12 cellular contexts compared by ENCODE assay signal in the genomic region with DNA sequence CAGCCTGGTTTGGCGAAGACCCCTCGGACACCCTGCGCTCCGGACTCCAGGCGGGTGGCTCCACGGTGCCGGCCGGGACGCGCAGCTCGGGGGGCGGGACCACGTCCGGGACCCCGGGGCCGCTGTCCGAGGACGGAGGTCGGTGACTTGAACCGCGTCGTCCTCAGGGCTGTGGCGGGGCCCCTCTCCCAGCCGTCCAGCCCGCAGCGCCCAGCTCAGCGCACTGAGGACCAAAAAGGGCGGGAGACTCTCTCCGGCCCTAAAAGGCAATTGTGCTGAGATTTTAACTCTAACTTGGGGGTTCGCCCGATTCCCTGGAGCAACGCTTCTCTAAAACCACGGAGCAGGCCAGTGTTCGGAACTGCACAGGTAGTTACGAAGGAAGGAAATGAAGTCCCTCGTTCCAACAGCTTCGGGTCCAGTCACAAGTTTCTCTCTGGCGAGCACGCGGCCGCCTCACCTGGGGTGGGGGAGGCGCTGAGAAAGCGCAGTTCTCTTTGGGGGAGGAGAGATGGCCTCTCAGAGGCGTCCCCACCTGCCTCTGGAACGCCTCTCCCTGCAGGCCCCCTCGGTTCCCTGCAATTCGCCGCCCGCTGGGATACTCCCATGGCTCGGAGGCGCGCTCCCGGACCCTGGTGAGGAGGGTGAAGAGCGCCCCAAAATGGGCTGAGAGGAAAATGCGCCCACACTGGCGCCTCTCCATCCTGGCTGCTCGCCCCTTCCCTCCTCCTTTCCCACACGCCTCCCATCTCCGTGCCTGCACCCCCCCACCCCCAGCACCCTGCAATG.
DNase-seq lines count a peak whose midpoint lies in the region; ATAC-seq and TF ChIP-seq lines count a peak whose summit lies in the region.
"Had no signal": no experiment of that assay in that cellular context is flagged by ENCODE, and none has a peak within 500 bp of the region (broad histone marks: within the 10 kb centered on the region; RNA-seq: fewer than 3 reads in every experiment).

No MANE protein-coding gene starts in this region.

- peaks cover 10% of the 10 kb centered on the region for H3K4me1 Mint-ChIP-seq in WTC11
- H3K4me1 Mint-ChIP-seq: memory B cell had no signal

- intact Hi-C loops in cardiac septum (cut with DNase I) (loop anchor here (10.0 kb wide), 1 partner anchor 555 kb away; a partner anchor contains a TSS), left cardiac atrium (cut with DNase I) (no loop called here), upper lobe of right lung (cut with DNase I) (no loop called here)

- no peak overlapping the region for H3K4me3 ChIP-seq in mesendoderm (ENCODE audit: low read length)
- peak overlapping the region; percentile 45 for H3K4me3 ChIP-seq in upper lobe of right lung

- H2BK15ac ChIP-seq in mesendoderm (replicated peaks; ENCODE audit: low read depth) = no peak overlapping the region

- H3K23ac ChIP-seq in mesendoderm (ENCODE audit: low read length) = no peak overlapping the region

- no peak overlapping the region for H2BK5ac ChIP-seq in mesendoderm (ENCODE audit: low read length)

- TF ChIP-seq CTCF in WTC11 (IDR thresholded peaks at IDR 0.05) = no peak
- TF ChIP-seq CTCF in upper lobe of right lung (IDR thresholded peaks at IDR 0.05) = no peak

- H3K4ac ChIP-seq in mesendoderm (ENCODE audit: low read depth, low read length) = no peak overlapping the region

- H3K79me1 ChIP-seq in mesendoderm (ENCODE audit: low read length) = no peaks in the 10 kb centered on the region

- H2AK5ac ChIP-seq in mesendoderm (ENCODE audit: low read length) = no peak overlapping the region

- no peak overlapping the region for H3K27ac Mint-ChIP-seq in WTC11
- H3K27ac Mint-ChIP-seq: activated T-cell treated with anti-CD3 and anti-CD28 coated beads, Interleukin-2, amount 50 U/mL, for 72 hours; memory B cell had no signal

- H4K8ac ChIP-seq in mesendoderm (ENCODE audit: low read depth, low read length) = no peak overlapping the region

- H3K9me3 ChIP-seq in upper lobe of right lung = no peaks in the 10 kb centered on the region

- CTCF ChIA-PET in WTC11 (lab: Charles Lee) = no interaction called here

- H3K4me1 ChIP-seq in mesendoderm (ENCODE audit: control insufficient read depth, low read depth, low read length) (no peaks in the 10 kb centered on the region), upper lobe of right lung (peaks cover 10% of the 10 kb centered on the region)

- H3K4me3 Mint-ChIP-seq in WTC11 = peak overlapping the region; percentile 58
- H3K4me3 Mint-ChIP-seq: memory B cell had no signal

- H3K18ac ChIP-seq in mesendoderm (ENCODE audit: low read length) = no peak overlapping the region

- peaks cover 83% of the 10 kb centered on the region for H3K27me3 ChIP-seq in mesendoderm (ENCODE audit: insufficient read depth, low read length, poor library complexity)
- H3K27me3 ChIP-seq in upper lobe of right lung = peaks cover 94% of the 10 kb centered on the region

- ATAC-seq in left cardiac atrium = no peak
- ATAC-seq in WTC11 = no peak
- ATAC-seq in upper lobe of right lung = no peak

- peak overlapping the region; percentile 67 for H3K56ac ChIP-seq in mesendoderm (ENCODE audit: low read length)

- H4K5ac ChIP-seq in mesendoderm (ENCODE audit: low read length) = no peak overlapping the region

- H3K4me2 ChIP-seq in mesendoderm (ENCODE audit: low read length) = peak overlapping the region; percentile 80

- WGBS in mesendoderm (ENCODE audit: extremely low coverage, insufficient coverage, low lambda C conversion rate) = no CpG with 5 or more reads among the region's 59 CpGs

- POLR2A ChIA-PET in WTC11 (lab: Charles Lee) = no interaction called here

- peaks cover 87% of the 10 kb centered on the region for H3K27me3 Mint-ChIP-seq in WTC11 (ENCODE audit: low read depth)

- peak; percentile 53 for DNase-seq in cardiac septum (ENCODE audit: low spot score)
- DNase-seq in left cardiac atrium = no peak
- DNase-seq in WTC11 (ENCODE audit: low spot score) = no peak
- DNase-seq in mesendoderm = peak; percentile 49
- DNase-seq in upper lobe of right lung = peak; percentile 48
- no peak for DNase-seq in NCI-H2107 treated with DMSO at 0.1 percent for 48 hours (lab: John Stamatoyannopoulos, UW; ENCODE audit: unreplicated experiment)
- no peak for DNase-seq in mucosa of gallbladder (ENCODE audit: low spot score)
- DNase-seq in NCI-H1436 (lab: John Stamatoyannopoulos, UW) = no peak
- DNase-seq: activated T-cell treated with anti-CD3 and anti-CD28 coated beads, Interleukin-2, amount 50 U/mL, for 72 hours; foreskin melanocyte; NCI-H187 treated with DMSO at 0.1 percent for 48 hours had no signal

- no peaks in the 10 kb centered on the region for H3K36me3 Mint-ChIP-seq in WTC11
- H3K36me3 Mint-ChIP-seq: memory B cell had no signal

- H2BK120ac ChIP-seq in mesendoderm (ENCODE audit: low read depth, low read length) = no peak overlapping the region

- H3K27ac ChIP-seq in mesendoderm (ENCODE audit: low read depth, low read length) = no peak overlapping the region
- no peak overlapping the region for H3K27ac ChIP-seq in upper lobe of right lung

- peak overlapping the region; percentile 36 for H3K9ac ChIP-seq in mesendoderm (ENCODE audit: low read length)

- H3K79me2 ChIP-seq in mesendoderm (ENCODE audit: control insufficient read depth, insufficient read depth, low read length) = no peaks in the 10 kb centered on the region

- H3K36me3 ChIP-seq in mesendoderm (ENCODE audit: control insufficient read depth, insufficient read depth, low read length) (no peaks in the 10 kb centered on the region), upper lobe of right lung (no peaks in the 10 kb centered on the region)

- H3K9me3 Mint-ChIP-seq in WTC11 = no peaks in the 10 kb centered on the region
- H3K9me3 Mint-ChIP-seq: activated T-cell treated with anti-CD3 and anti-CD28 coated beads, Interleukin-2, amount 50 U/mL, for 72 hours; memory B cell had no signal

TF ChIP-seq in WTC11, 78 proteins besides CTCF, POLR2A, EP300 and RAD21 (continues in another document):
- TF ChIP-seq EMX1 (CRISPR knock-in tag; IDR thresholded peaks at IDR 0.05) (no peak), NR2C2 (CRISPR knock-in tag; IDR thresholded peaks at IDR 0.05) (peak; percentile 29; the same call in 1 of the 2 replicates), TP53 (CRISPR knock-in tag; IDR thresholded peaks at IDR 0.05) (peak; percentile 72; the same call in 1 of the 2 replicates), ZNF416 (CRISPR knock-in tag; IDR thresholded peaks at IDR 0.05) (no peak), HMGA2 (CRISPR knock-in tag; IDR thresholded peaks at IDR 0.05) (no peak)
- TF ChIP-seq, protein P1, sequence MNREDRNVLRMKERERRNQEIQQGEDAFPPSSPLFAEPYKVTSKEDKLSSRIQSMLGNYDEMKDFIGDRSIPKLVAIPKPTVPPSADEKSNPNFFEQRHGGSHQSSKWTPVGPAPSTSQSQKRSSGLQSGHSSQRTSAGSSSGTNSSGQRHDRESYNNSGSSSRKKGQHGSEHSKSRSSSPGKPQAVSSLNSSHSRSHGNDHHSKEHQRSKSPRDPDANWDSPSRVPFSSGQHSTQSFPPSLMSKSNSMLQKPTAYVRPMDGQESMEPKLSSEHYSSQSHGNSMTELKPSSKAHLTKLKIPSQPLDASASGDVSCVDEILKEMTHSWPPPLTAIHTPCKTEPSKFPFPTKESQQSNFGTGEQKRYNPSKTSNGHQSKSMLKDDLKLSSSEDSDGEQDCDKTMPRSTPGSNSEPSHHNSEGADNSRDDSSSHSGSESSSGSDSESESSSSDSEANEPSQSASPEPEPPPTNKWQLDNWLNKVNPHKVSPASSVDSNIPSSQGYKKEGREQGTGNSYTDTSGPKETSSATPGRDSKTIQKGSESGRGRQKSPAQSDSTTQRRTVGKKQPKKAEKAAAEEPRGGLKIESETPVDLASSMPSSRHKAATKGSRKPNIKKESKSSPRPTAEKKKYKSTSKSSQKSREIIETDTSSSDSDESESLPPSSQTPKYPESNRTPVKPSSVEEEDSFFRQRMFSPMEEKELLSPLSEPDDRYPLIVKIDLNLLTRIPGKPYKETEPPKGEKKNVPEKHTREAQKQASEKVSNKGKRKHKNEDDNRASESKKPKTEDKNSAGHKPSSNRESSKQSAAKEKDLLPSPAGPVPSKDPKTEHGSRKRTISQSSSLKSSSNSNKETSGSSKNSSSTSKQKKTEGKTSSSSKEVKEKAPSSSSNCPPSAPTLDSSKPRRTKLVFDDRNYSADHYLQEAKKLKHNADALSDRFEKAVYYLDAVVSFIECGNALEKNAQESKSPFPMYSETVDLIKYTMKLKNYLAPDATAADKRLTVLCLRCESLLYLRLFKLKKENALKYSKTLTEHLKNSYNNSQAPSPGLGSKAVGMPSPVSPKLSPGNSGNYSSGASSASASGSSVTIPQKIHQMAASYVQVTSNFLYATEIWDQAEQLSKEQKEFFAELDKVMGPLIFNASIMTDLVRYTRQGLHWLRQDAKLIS (CRISPR knock-in tag; IDR thresholded peaks at IDR 0.05; ENCODE audit: borderline replicate concordance) = no peak
- TF ChIP-seq, protein P2, sequence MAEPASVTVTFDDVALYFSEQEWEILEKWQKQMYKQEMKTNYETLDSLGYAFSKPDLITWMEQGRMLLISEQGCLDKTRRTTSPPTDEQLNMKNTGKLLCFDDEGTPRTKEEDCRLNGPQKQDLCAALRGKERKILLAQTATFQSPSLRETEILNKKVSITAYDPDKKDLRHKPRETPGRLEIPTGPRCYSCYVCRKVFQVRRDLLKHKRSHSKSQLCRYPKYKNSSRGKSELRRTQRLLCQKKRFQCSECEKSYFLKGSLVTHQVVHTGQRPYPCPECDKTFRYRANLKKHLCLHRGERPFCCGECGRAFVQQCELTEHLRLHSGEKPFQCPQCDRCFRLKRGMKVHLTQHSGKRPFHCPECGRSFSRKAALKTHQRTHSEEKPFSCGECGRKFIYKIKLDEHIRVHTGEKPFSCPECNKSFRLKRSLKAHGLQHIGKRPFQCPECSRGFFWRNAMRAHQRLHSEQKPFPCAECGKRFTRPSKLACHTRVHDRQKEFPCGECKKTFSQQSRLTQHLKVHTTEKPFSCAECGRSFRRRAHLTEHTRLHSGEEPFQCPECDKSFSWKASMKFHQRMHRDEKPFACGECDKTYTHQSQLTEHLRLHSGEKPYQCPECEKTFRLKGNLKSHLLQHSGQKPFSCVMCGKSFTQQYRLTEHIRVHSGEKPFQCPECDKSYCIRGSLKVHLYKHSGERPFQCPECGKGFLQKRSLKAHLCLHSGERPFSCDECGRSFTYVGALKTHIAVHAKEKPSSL (CRISPR knock-in tag; conservative IDR thresholded peaks at IDR 0.05) = no peak

Comparison
In these comparisons a context has a peak if more than half of its experiments do, and no peak if none do; other contexts are left out.
1. DNase-seq: peak in cardiac septum (single experiment), mesendoderm (single experiment) and upper lobe of right lung (single experiment); none in left cardiac atrium (single experiment), WTC11 (single experiment), NCI-H2107 treated with DMSO at 0.1 percent for 48 hours (single experiment), mucosa of gallbladder (single experiment) and NCI-H1436 (single experiment).